Comparison of ENCODE assay signal across 1 cellular context in genomic region chr3:138694287-138695007, GRCh38.
TF ChIP-seq lines count a peak whose summit lies in the region.

No MANE protein-coding gene starts in this region.

TF ChIP-seq in K562, 482 proteins besides CTCF, POLR2A, EP300 and RAD21 (continued from another document and continues in another):
- TF ChIP-seq ZNF318 (IDR thresholded peaks at IDR 0.05; ENCODE audit: borderline replicate concordance in 1 of 2, low read depth in 1 of 2) = peak in 1 of 2 experiments; percentile 64; a peak in 1 of 4 replicates
- no peak for TF ChIP-seq RFX5 (IDR thresholded peaks at IDR 0.05; ENCODE audit: low read depth, low read length)
- no peak for TF ChIP-seq CEBPZ (IDR thresholded peaks at IDR 0.05; ENCODE audit: borderline replicate concordance, low read depth, low read length)
- no peak for TF ChIP-seq SP2 (IDR thresholded peaks at IDR 0.05; ENCODE audit: extremely low read depth, low read depth, low read length, poor library complexity, severe bottlenecking)
- TF ChIP-seq NCOA6 (IDR thresholded peaks at IDR 0.05) = no peak
- TF ChIP-seq ZBED1 (IDR thresholded peaks at IDR 0.05) = no peak
- no peak for TF ChIP-seq ETV6 (IDR thresholded peaks at IDR 0.05; ENCODE audit: borderline replicate concordance in 1 of 2, low read depth in 2 of 2, low read length in 1 of 2)
- no peak for TF ChIP-seq ETV6 (CRISPR knock-in tag; IDR thresholded peaks at IDR 0.05; ENCODE audit: borderline replicate concordance)
- no peak for TF ChIP-seq STAT5A (IDR thresholded peaks at IDR 0.05; ENCODE audit: borderline replicate concordance, low read length)
- TF ChIP-seq BDP1 (IDR thresholded peaks at IDR 0.05; ENCODE audit: insufficient read depth, insufficient read length) = no peak
- TF ChIP-seq RREB1 (CRISPR knock-in tag; IDR thresholded peaks at IDR 0.05) = no peak
- TF ChIP-seq BHLHE40 (IDR thresholded peaks at IDR 0.05; ENCODE audit: low read length) = 0 out of 2 replicates have a peak, but pooled peaks have one; percentile 20
- no peak for TF ChIP-seq YBX1 (IDR thresholded peaks at IDR 0.05)
- peak; percentile 53 for TF ChIP-seq RBM22 (IDR thresholded peaks at IDR 0.05; ENCODE audit: low read depth, low read length, poor library complexity, severe bottlenecking)
- no peak for TF ChIP-seq SOX6 (IDR thresholded peaks at IDR 0.05)
- TF ChIP-seq NR2F6 (CRISPR knock-in tag; IDR thresholded peaks at IDR 0.05) = no peak
- TF ChIP-seq ZNF449 (CRISPR knock-in tag; IDR thresholded peaks at IDR 0.05) = no peak
- no peak for TF ChIP-seq ZNF197 (CRISPR knock-in tag; IDR thresholded peaks at IDR 0.05; ENCODE audit: low read depth)
- TF ChIP-seq TAF1 (IDR thresholded peaks at IDR 0.05; ENCODE audit: control insufficient read depth, extremely low read depth, insufficient read depth, low read length, severe bottlenecking) = no peak
- no peak for TF ChIP-seq ZNF12 (CRISPR knock-in tag; IDR thresholded peaks at IDR 0.05)
- no peak for TF ChIP-seq ZBTB8A (IDR thresholded peaks at IDR 0.05; ENCODE audit: partially characterized antibody)
- TF ChIP-seq ZBTB1 (CRISPR knock-in tag; IDR thresholded peaks at IDR 0.05; ENCODE audit: borderline replicate concordance, low read depth) = no peak
- TF ChIP-seq ZNF79 (CRISPR knock-in tag; IDR thresholded peaks at IDR 0.05; ENCODE audit: low read depth) = no peak
- 0 out of 2 replicates have a peak, but pooled peaks have one; percentile 13 for TF ChIP-seq GABPB1 (CRISPR knock-in tag; IDR thresholded peaks at IDR 0.05)
- TF ChIP-seq POLR2G (IDR thresholded peaks at IDR 0.05; ENCODE audit: low read depth, low read length) = no peak
- no peak for TF ChIP-seq MECOM (CRISPR knock-in tag; IDR thresholded peaks at IDR 0.05)
- TF ChIP-seq MCM3 (IDR thresholded peaks at IDR 0.05) = no peak
- TF ChIP-seq ZNF124 (CRISPR knock-in tag; IDR thresholded peaks at IDR 0.05) = no peak
